ENCODE assay signal across 7 cellular contexts in genomic region chr3:151838574-151839312, GRCh38. TPM values are rescaled to one million over a fixed set of nuclear protein-coding genes. Genes with fewer than 3 reads are reported as not detected.
DNase-seq lines count a peak whose midpoint lies in the region; ATAC-seq, FAIRE-seq and TF ChIP-seq lines count a peak whose summit lies in the region.

No MANE protein-coding gene starts in this region.

- no peaks in the 10 kb centered on the region for H3K27me3 Mint-ChIP-seq in stimulated activated naive B cell treated with anti-CD40 and anti-IgM and Interleukin-4, amounts not matched to agents 10 μg/mL and 1 μg/mL and 100 μg/mL, for 72 hours

- ATAC-seq in GM21447 (IDR thresholded peaks at IDR 0.05; ENCODE audit: unreplicated experiment) (peak; percentile 83), Panc1 (peak; percentile 97)
- ATAC-seq in stimulated activated naive B cell treated with anti-CD40 and anti-IgM and Interleukin-4, amounts not matched to agents 10 μg/mL and 1 μg/mL and 100 μg/mL, for 72 hours (replicated peaks): peak; percentile 87 to 90

- H3K27me3 ChIP-seq in Karpas-422 (ENCODE audit: low read length) (no peaks in the 10 kb centered on the region), Panc1 (ENCODE audit: control insufficient read depth, insufficient read depth, low read length) (no peaks in the 10 kb centered on the region)

- H3K79me2 ChIP-seq in Karpas-422 (ENCODE audit: low read length): no peaks in the 10 kb centered on the region

- H3K4me2 ChIP-seq in Karpas-422 (ENCODE audit: low read depth, low read length, poor library complexity, severe bottlenecking): peak overlapping the region; percentile 33

- DNase-seq in Karpas-422 (peak; percentile 88), Panc1 (ENCODE audit: low read depth, low spot score) (peak; percentile 33), cerebellar cortex (ENCODE audit: low spot score) (peak; percentile 65), kidney tubule cell (ENCODE audit: low spot score) (peak; percentile 81)
- DNase-seq in stimulated activated naive B cell treated with anti-CD40 and anti-IgM and Interleukin-4, amounts not matched to agents 10 μg/mL and 1 μg/mL and 100 μg/mL, for 72 hours: peak; percentile 7

- POLR2A ChIA-PET in Panc1 (lab: Charles Lee): no interaction called here

- intact Hi-C loops in Panc1 (cut with micrococcal nuclease; ENCODE audit: unreplicated experiment): loop anchor here (1.0 to 5.0 kb wide), 4 partner anchors 370 to 610 kb away; no protein-coding TSS in a partner anchor

- TF ChIP-seq CTCF in Panc1 (IDR thresholded peaks at IDR 0.05): peak; percentile 83; the same call in 1 of the 2 replicates

- no TSS peak for BruUV-seq in Panc1 (replicated peaks; lab: Mats Ljungman, UMichigan)

- peak; percentile 94 for FAIRE-seq in G401.6 (lab: Jason Lieb, UNC)

- H3K9me2 ChIP-seq in Karpas-422 (replicated peaks; ENCODE audit: insufficient read depth, low read length): no peaks in the 10 kb centered on the region

- no peak overlapping the region for H3K27ac ChIP-seq in Karpas-422 (ENCODE audit: low read length)
- H3K27ac ChIP-seq in Panc1 (ENCODE audit: low read length): no peak overlapping the region

- no peaks in the 10 kb centered on the region for H3K36me3 Mint-ChIP-seq in stimulated activated naive B cell treated with anti-CD40 and anti-IgM and Interleukin-4, amounts not matched to agents 10 μg/mL and 1 μg/mL and 100 μg/mL, for 72 hours

- H3K27ac Mint-ChIP-seq in stimulated activated naive B cell treated with anti-CD40 and anti-IgM and Interleukin-4, amounts not matched to agents 10 μg/mL and 1 μg/mL and 100 μg/mL, for 72 hours: no peak overlapping the region

- CTCF ChIA-PET in Panc1 (lab: Charles Lee): interaction anchor here (0.5 to 2.2 kb wide), 6 partner anchors 9 to 413 kb away, joined by 3 to 24 read pairs (median 4); no protein-coding TSS in a partner anchor

- peaks cover 4% of the 10 kb centered on the region for H3K4me1 ChIP-seq in Karpas-422 (ENCODE audit: low read length)
- H3K4me1 ChIP-seq in Panc1 (ENCODE audit: control insufficient read depth, insufficient read depth, low read length): peaks cover 7% of the 10 kb centered on the region

- H4K20me1 ChIP-seq in Karpas-422 (ENCODE audit: insufficient read depth, low read depth, low read length): no peaks in the 10 kb centered on the region

- no peak overlapping the region for H3K4me3 Mint-ChIP-seq in stimulated activated naive B cell treated with anti-CD40 and anti-IgM and Interleukin-4, amounts not matched to agents 10 μg/mL and 1 μg/mL and 100 μg/mL, for 72 hours

- H3K4me3 ChIP-seq in Karpas-422 (ENCODE audit: low read length) (no peak overlapping the region), Panc1 (ENCODE audit: low read depth in 2 of 2, low read length in 2 of 2) (peak overlapping the region; percentile 13 to 26; a peak in 2 of 4 replicates)

- H3K36me3 ChIP-seq in Karpas-422 (ENCODE audit: insufficient read depth, low read length) (no peaks in the 10 kb centered on the region), Panc1 (ENCODE audit: control insufficient read depth, insufficient read depth, low read length) (no peaks in the 10 kb centered on the region)

- H3K9ac ChIP-seq in Karpas-422 (ENCODE audit: low read length): no peak overlapping the region

- H2AFZ ChIP-seq in Karpas-422 (ENCODE audit: low read length): no peak overlapping the region

- in situ Hi-C loops in Panc1 (cut with HindIII; ENCODE audit: low pct_unique_long_range_greater_than_20kb, low sequenced_read_pairs): no loop called here

- H3K9me3 Mint-ChIP-seq in stimulated activated naive B cell treated with anti-CD40 and anti-IgM and Interleukin-4, amounts not matched to agents 10 μg/mL and 1 μg/mL and 100 μg/mL, for 72 hours: no peaks in the 10 kb centered on the region

- H3K9me3 ChIP-seq in Karpas-422 (ENCODE audit: low read length): no peaks in the 10 kb centered on the region
- H3K9me3 ChIP-seq in Panc1 (ENCODE audit: control insufficient read depth, insufficient read depth, low read depth, low read length): no peaks in the 10 kb centered on the region

- H3K4me1 Mint-ChIP-seq in stimulated activated naive B cell treated with anti-CD40 and anti-IgM and Interleukin-4, amounts not matched to agents 10 μg/mL and 1 μg/mL and 100 μg/mL, for 72 hours: peaks cover 6 to 10% of the 10 kb centered on the region in 2 donors

RNA-seq across cellular contexts. Expression of gene AADAC, which starts 24.8 kb away (rescaled TPM):
- total RNA-seq in Karpas-422 (2014; rRNA removed; shearing (Covaris generic); ENCODE audit: low replicate concordance): not detected in 2 replicates
- 0.26 TPM for total RNA-seq in Panc1 (2021; ENCODE audit: unreplicated experiment)
- polyA plus RNA-seq in Panc1 (2012; ENCODE audit: insufficient read length): not detected

RNA-seq across cellular contexts. Expression of gene SUCNR1, which starts 34.7 kb away (rescaled TPM):
- total RNA-seq in Karpas-422 (2014; rRNA removed; shearing (Covaris generic); ENCODE audit: low replicate concordance): not detected in 2 replicates
- not detected for total RNA-seq in Panc1 (2021; ENCODE audit: unreplicated experiment)
- not detected for polyA plus RNA-seq in Panc1 (2012; ENCODE audit: insufficient read length)

Comparison
In these comparisons a context has a peak if more than half of its experiments do, and no peak if none do; other contexts are left out.
1. DNase-seq: peak in every context shown above with its lines; median percentile 88 in Karpas-422; 81 in kidney tubule cell; 65 in cerebellar cortex; 33 in Panc1; 7 in stimulated activated naive B cell treated with anti-CD40 and anti-IgM and Interleukin-4, amounts not matched to agents 10 μg/mL and 1 μg/mL and 100 μg/mL, for 72 hours.